In the genomic region with DNA sequence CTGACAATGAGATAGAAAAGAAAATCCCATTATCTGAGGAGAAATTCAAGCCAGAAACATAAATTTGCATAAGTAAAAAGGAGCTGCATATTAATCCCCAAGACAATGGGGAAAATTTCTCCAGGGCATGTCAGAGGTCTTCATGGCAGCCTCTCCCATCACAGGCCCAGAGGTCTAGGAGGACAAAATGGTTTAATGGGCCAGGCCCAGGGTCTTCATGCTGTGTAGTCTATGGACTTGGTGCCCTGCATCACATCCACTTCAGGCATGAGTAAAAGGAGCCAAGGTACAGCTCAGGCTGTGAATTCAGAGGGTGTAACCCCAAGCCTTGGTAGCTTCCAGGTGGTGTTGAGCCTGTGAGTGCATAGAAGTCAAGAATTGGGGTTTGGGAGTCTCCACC, we compare ENCODE assay signal across 22 cellular contexts.
"Had no signal": no experiment of that assay in that cellular context is flagged by ENCODE, and none has a peak within 500 bp of the region (broad histone marks: within the 10 kb centered on the region; RNA-seq: fewer than 3 reads in every experiment).

No MANE protein-coding gene starts in this region.

- DNase-seq: dermis blood vessel endothelial cell; dorsolateral prefrontal cortex; effector CD4-positive, alpha-beta T cell; effector memory CD4-positive, alpha-beta T cell; erythroblast; esophagus squamous epithelium; foreskin fibroblast; foreskin melanocyte; gastrocnemius medialis; glutamatergic neuron; head of caudate nucleus; heart right ventricle; hippocampal formation; left cardiac atrium; left lung; left ventricle myocardium superior; lower lobe of right lung; mesenchymal stem cell; midbrain; naive thymus-derived CD4-positive, alpha-beta T cell had no signal

- H3K27me3 Mint-ChIP-seq: naive thymus-derived CD4-positive, alpha-beta T cell had no signal

- H3K4me1 ChIP-seq: esophagus squamous epithelium, gastrocnemius medialis, heart right ventricle, left lung, lower lobe of right lung had no signal

- H3K27ac ChIP-seq: coronary artery, dorsolateral prefrontal cortex, epithelial cell of prostate, esophagus squamous epithelium, gastrocnemius medialis, heart right ventricle, left lung, lower lobe of right lung had no signal

- H3K27me3 ChIP-seq: dorsolateral prefrontal cortex, esophagus squamous epithelium, gastrocnemius medialis, heart right ventricle, left lung had no signal

- H3K9me3 ChIP-seq: gastrocnemius medialis had no signal

- H3K4me3 Mint-ChIP-seq: naive thymus-derived CD4-positive, alpha-beta T cell had no signal

- H3K27ac Mint-ChIP-seq: naive thymus-derived CD4-positive, alpha-beta T cell had no signal

- H3K4me3 ChIP-seq: coronary artery, dorsolateral prefrontal cortex, esophagus squamous epithelium, gastrocnemius medialis, heart right ventricle, left lung, lower lobe of right lung had no signal

- H3K4me1 Mint-ChIP-seq: naive thymus-derived CD4-positive, alpha-beta T cell had no signal

- H3K36me3 ChIP-seq: esophagus squamous epithelium, gastrocnemius medialis, heart right ventricle, left lung, lower lobe of right lung had no signal
